ENCODE assay signal across 13 cellular contexts in the genomic region with DNA sequence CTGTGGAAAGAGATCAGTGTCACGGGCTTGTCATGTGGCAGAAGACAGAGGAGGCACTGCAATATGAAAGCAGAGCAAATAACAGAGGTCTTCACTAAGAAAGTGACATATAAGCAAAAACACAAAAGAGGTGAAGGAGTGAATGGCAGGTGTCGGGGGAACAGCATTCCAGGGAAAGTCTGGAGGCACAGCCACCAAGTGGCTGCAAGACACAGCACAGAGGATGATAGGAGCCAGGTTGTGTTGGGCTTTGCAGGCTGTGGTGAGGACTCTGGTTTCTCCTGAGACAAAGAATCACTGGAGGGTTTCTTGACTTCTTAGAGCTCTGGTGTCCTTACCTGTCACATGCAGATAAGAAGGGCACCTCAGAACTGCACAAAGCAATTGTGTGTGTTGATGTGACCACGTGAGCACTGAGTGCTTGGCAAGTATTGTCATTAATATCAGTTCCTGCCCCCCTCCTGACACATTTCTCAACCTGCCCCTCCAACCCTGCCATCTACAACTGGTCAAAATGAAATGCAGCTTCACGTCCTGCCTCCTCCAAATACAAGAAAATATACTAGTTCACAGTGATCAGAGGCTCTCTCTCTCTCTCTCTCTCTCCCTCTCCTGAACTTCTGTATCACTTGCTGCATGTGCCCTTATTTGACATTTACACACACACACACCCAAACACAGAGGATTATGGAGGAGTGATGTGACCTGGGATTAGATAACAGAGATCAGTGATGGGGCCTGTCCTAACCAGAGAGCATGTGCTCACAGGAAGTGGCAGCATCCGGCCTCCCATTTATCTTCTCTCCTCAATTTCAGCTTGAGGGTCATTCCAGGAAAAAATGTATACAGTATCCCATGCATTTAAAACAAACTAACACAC.
DNase-seq lines count a peak whose midpoint lies in the region; ATAC-seq and TF ChIP-seq lines count a peak whose summit lies in the region.
"Had no signal": no experiment of that assay in that cellular context is flagged by ENCODE, and none has a peak within 500 bp of the region (broad histone marks: within the 10 kb centered on the region; RNA-seq: fewer than 3 reads in every experiment).

No MANE protein-coding gene starts in this region.

- no peak for TF ChIP-seq CTCF in nephron progenitor cell (IDR thresholded peaks at IDR 0.05)
- no peak for TF ChIP-seq CTCF in Calu3 (IDR thresholded peaks at IDR 0.05; ENCODE audit: unreplicated experiment)
- TF ChIP-seq CTCF in omental fat pad (IDR thresholded peaks at IDR 0.05), result no peak

- peak overlapping the region; percentile 10 for H3K27ac Mint-ChIP-seq in central memory CD8-positive, alpha-beta T cell (ENCODE audit: low read depth)
- H3K27ac Mint-ChIP-seq in nephron progenitor cell (peak overlapping the region; percentile 47), Calu3 (ENCODE audit: unreplicated experiment) (no peak overlapping the region)

- no peaks in the 10 kb centered on the region for H3K27me3 Mint-ChIP-seq in central memory CD8-positive, alpha-beta T cell
- H3K27me3 Mint-ChIP-seq in nephron progenitor cell (ENCODE audit: low read depth, poor library complexity) (no peaks in the 10 kb centered on the region), Calu3 (ENCODE audit: unreplicated experiment) (no peaks in the 10 kb centered on the region)

- H3K4me3 Mint-ChIP-seq in central memory CD8-positive, alpha-beta T cell, result no peak overlapping the region
- H3K4me3 Mint-ChIP-seq in nephron progenitor cell (peak overlapping the region; percentile 6), Calu3 (ENCODE audit: low read depth, unreplicated experiment) (no peak overlapping the region)

- peaks cover 2% of the 10 kb centered on the region for H3K36me3 Mint-ChIP-seq in central memory CD8-positive, alpha-beta T cell (ENCODE audit: insufficient read depth)
- peaks cover 17% of the 10 kb centered on the region for H3K36me3 Mint-ChIP-seq in nephron progenitor cell (ENCODE audit: low read depth)
- H3K36me3 Mint-ChIP-seq in Calu3 (ENCODE audit: insufficient read depth, unreplicated experiment), result no peaks in the 10 kb centered on the region

- no peak for ATAC-seq in central memory CD8-positive, alpha-beta T cell (replicated peaks; ENCODE audit: extremely low read depth, poor library complexity, severe bottlenecking)
- ATAC-seq in GM19328 (IDR thresholded peaks at IDR 0.05; ENCODE audit: unreplicated experiment) (no peak), omental fat pad (ENCODE audit: low FRiP score) (no peak)

- intact Hi-C loops in Calu3 (cut with micrococcal nuclease; ENCODE audit: unreplicated experiment), result no loop called here

- peak; percentile 18 for DNase-seq in Daoy (ENCODE audit: low read depth)
- peak; percentile 18 for DNase-seq in OCI-M1 (lab: John Stamatoyannopoulos, UW)
- no peak for DNase-seq in central memory CD8-positive, alpha-beta T cell (ENCODE audit: low spot score in 2 of 2)
- no peak for DNase-seq in nephron progenitor cell
- no peak for DNase-seq in stimulated activated CD4-positive, alpha-beta T cell treated with anti-CD3 and anti-CD28 coated beads, Interleukin-15, amount 100 ng/mL, for 24 hours
- DNase-seq in Calu3, result no peak
- DNase-seq in omental fat pad (ENCODE audit: low spot score), result no peak
- DNase-seq: midbrain; PC-9; stimulated activated CD4-positive, alpha-beta T cell treated with anti-CD3 and anti-CD28 coated beads, Interleukin-2, amount 100 ng/mL, for 48 hours; stomach; T-helper 9 cell had no signal

- CTCF ChIA-PET in Calu3 (lab: Charles Lee), result no interaction called here

- H3K4me1 Mint-ChIP-seq in central memory CD8-positive, alpha-beta T cell, result peaks cover 44% of the 10 kb centered on the region
- H3K4me1 Mint-ChIP-seq in nephron progenitor cell, result peaks cover 86% of the 10 kb centered on the region
- H3K4me1 Mint-ChIP-seq in Calu3 (ENCODE audit: low read depth, unreplicated experiment), result peaks cover 13% of the 10 kb centered on the region

- no peaks in the 10 kb centered on the region for H3K9me3 Mint-ChIP-seq in central memory CD8-positive, alpha-beta T cell
- H3K9me3 Mint-ChIP-seq in nephron progenitor cell, result peaks cover 14% of the 10 kb centered on the region
- H3K9me3 Mint-ChIP-seq in Calu3 (ENCODE audit: low read depth, unreplicated experiment), result no peaks in the 10 kb centered on the region

- BruUV-seq in Calu3 (replicated peaks; lab: Mats Ljungman, UMichigan), result no TSS peak

Comparison
In these comparisons a context has a peak if more than half of its experiments do, and no peak if none do; other contexts are left out.
1. DNase-seq: peak in Daoy (single experiment) and OCI-M1 (single experiment); none in central memory CD8-positive, alpha-beta T cell (0 of 2), nephron progenitor cell (single experiment), stimulated activated CD4-positive, alpha-beta T cell treated with anti-CD3 and anti-CD28 coated beads, Interleukin-15, amount 100 ng/mL, for 24 hours (single experiment), Calu3 (single experiment) and omental fat pad (single experiment).